9 cellular contexts compared by ENCODE assay signal in the genomic region with DNA sequence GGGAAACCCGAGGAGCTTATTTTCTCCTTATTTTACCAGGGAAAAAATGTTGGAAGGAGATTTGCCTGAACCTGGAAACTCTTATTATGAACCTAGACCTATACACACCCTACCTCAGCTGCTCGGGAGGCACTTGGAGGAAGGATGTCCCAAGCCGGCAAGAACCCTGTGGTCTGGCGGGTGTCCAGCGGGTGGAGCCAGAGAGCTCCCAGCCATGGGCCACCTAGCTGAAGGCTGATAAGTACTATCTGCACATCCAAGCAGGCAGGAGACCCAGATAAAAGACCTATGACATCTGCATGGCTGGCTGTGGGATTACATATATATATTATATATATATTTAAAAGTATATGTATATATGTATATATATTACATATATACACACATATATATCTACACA. TPM values are rescaled to one million over a fixed set of nuclear protein-coding genes. Genes with fewer than 3 reads are reported as not detected.
DNase-seq lines count a peak whose midpoint lies in the region; ATAC-seq and TF ChIP-seq lines count a peak whose summit lies in the region.
"Had no signal": no experiment of that assay in that cellular context is flagged by ENCODE, and none has a peak within 500 bp of the region (broad histone marks: within the 10 kb centered on the region; RNA-seq: fewer than 3 reads in every experiment).

No MANE protein-coding gene starts in this region.

- no peaks in the 10 kb centered on the region for H3K4me1 ChIP-seq in mucosa of descending colon (ENCODE audit: low read depth)

- H3K9me3 Mint-ChIP-seq in activated CD4-positive, alpha-beta memory T cell treated with anti-CD3 and anti-CD28 coated beads for 36 hours: no peaks in the 10 kb centered on the region
- H3K9me3 Mint-ChIP-seq: T-helper 1 cell treated with Interleukin-12 subunit alpha and Interleukin-12 subunit beta and Interleukin-4 antibody, amounts not matched to agents 30 μg/mL and 1 μg/mL, for 36 hours had no signal

- POLR2A ChIA-PET in activated CD4-positive, alpha-beta memory T cell treated with anti-CD3 and anti-CD28 coated beads for 36 hours (lab: Charles Lee): interaction anchor here (0.6 kb wide), 1 partner anchor 338 kb away, joined by 3 read pairs; no protein-coding TSS in a partner anchor

- H3K4me3 Mint-ChIP-seq in activated CD4-positive, alpha-beta memory T cell treated with anti-CD3 and anti-CD28 coated beads for 36 hours: no peak overlapping the region
- H3K4me3 Mint-ChIP-seq: T-helper 1 cell treated with Interleukin-12 subunit alpha and Interleukin-12 subunit beta and Interleukin-4 antibody, amounts not matched to agents 30 μg/mL and 1 μg/mL, for 36 hours had no signal

- CTCF ChIA-PET in activated CD4-positive, alpha-beta memory T cell treated with anti-CD3 and anti-CD28 coated beads for 36 hours (lab: Charles Lee): interaction anchor here (0.6 to 8.4 kb wide), 30 partner anchors 8 to 350 kb away, joined by 3 to 126 read pairs (median 4); no protein-coding TSS in a partner anchor

- H3K27me3 Mint-ChIP-seq in activated CD4-positive, alpha-beta memory T cell treated with anti-CD3 and anti-CD28 coated beads for 36 hours: no peaks in the 10 kb centered on the region

- TF ChIP-seq CTCF in mucosa of descending colon (IDR thresholded peaks at IDR 0.05): peak; percentile 66

- ATAC-seq in GM19463 (IDR thresholded peaks at IDR 0.05; ENCODE audit: unreplicated experiment) (peak; percentile 98), HG03558 (IDR thresholded peaks at IDR 0.05; ENCODE audit: extremely low read depth, unreplicated experiment) (peak; percentile 82), mucosa of descending colon (peak; percentile 92)

- no peaks in the 10 kb centered on the region for H3K4me1 Mint-ChIP-seq in activated CD4-positive, alpha-beta memory T cell treated with anti-CD3 and anti-CD28 coated beads for 36 hours (ENCODE audit: low read depth)

- H3K36me3 Mint-ChIP-seq in activated CD4-positive, alpha-beta memory T cell treated with anti-CD3 and anti-CD28 coated beads for 36 hours: no peaks in the 10 kb centered on the region

- intact Hi-C loops in activated CD4-positive, alpha-beta memory T cell treated with anti-CD3 and anti-CD28 coated beads for 36 hours (cut with micrococcal nuclease): loop anchor here (1.0 to 5.0 kb wide), 4 partner anchors 58 to 251 kb away; no protein-coding TSS in a partner anchor
- intact Hi-C loops in mucosa of descending colon (cut with DNase I, micrococcal nuclease): no loop called here

- H3K36me3 ChIP-seq in mucosa of descending colon (ENCODE audit: low read depth): no peaks in the 10 kb centered on the region

- H3K4me3 ChIP-seq in mucosa of descending colon: no peak overlapping the region

- H3K9me3 ChIP-seq in mucosa of descending colon: no peaks in the 10 kb centered on the region

- H3K27ac Mint-ChIP-seq in activated CD4-positive, alpha-beta memory T cell treated with anti-CD3 and anti-CD28 coated beads for 36 hours: no peak overlapping the region
- H3K27ac Mint-ChIP-seq: T-helper 1 cell treated with Interleukin-12 subunit alpha and Interleukin-12 subunit beta and Interleukin-4 antibody, amounts not matched to agents 30 μg/mL and 1 μg/mL, for 36 hours had no signal

- DNase-seq in COR-L47 (lab: John Stamatoyannopoulos, UW) (peak; percentile 66), NCI-H774 (lab: John Stamatoyannopoulos, UW) (peak; percentile 30), mucosa of descending colon (peak; percentile 74 to 84 (median 83))
- peak; percentile 85 for DNase-seq in activated CD4-positive, alpha-beta memory T cell treated with anti-CD3 and anti-CD28 coated beads for 36 hours
- peak; percentile 42 for DNase-seq in effector CD4-positive, alpha-beta T cell
- DNase-seq in stimulated activated CD8-positive, alpha-beta memory T cell treated with anti-CD3 and anti-CD28 coated beads, Interleukin-7, amount 100 ng/mL, for 4 hours (ENCODE audit: low read depth in 2 of 2): peak; percentile 30 to 50

RNA-seq across cellular contexts. Expression of gene SLC14A1, which starts 1.1 kb away (rescaled TPM):
- 1 to 10 TPM in 1 of 2 experiments, under 1 TPM in 1; 0.80 to 1.1 TPM for total RNA-seq in activated CD4-positive, alpha-beta memory T cell treated with anti-CD3 and anti-CD28 coated beads for 36 hours
- total RNA-seq in mucosa of descending colon: 1 to 10 TPM in 2 of 3 donors, under 1 TPM in 1; 0.46 to 1.1 (median 1.1) TPM

Comparison
In these comparisons a context has a peak if more than half of its experiments do, and no peak if none do; other contexts are left out.
1. DNase-seq: peak in every context shown above with its lines; median percentile 85 in activated CD4-positive, alpha-beta memory T cell treated with anti-CD3 and anti-CD28 coated beads for 36 hours; 83 in mucosa of descending colon; 66 in COR-L47; 42 in effector CD4-positive, alpha-beta T cell; 40 in stimulated activated CD8-positive, alpha-beta memory T cell treated with anti-CD3 and anti-CD28 coated beads, Interleukin-7, amount 100 ng/mL, for 4 hours; 30 in NCI-H774.